ENCODE assay signal across 20 cellular contexts in the genomic region with DNA sequence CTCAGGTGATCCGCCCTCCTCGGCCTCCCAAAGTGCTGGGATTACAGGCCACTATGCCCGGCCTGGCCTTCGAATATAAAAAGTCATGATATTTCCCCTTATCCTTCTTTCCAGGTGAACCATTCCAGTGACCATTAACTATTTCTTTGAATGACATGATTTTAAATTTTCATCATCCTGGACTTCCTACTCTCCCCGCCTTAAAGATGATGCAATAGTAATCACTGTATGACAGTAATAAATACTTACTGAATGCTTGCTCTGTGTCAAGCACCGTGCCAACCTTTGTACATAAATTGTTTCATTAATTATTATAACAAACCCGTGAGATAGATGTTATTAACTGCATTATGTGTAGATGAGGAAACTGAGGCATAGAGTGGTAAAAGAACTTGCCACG. TPM values are rescaled to one million over a fixed set of nuclear protein-coding genes. Genes with fewer than 3 reads are reported as not detected.
A peak's percentile ranks its signal among the peaks of the same experiment; 100 is the strongest.
DNase-seq lines count a peak whose midpoint lies in the region; ATAC-seq, FAIRE-seq and TF ChIP-seq lines count a peak whose summit lies in the region.
"Had no signal": no experiment of that assay in that cellular context is flagged by ENCODE, and none has a peak within 500 bp of the region (broad histone marks: within the 10 kb centered on the region; RNA-seq: fewer than 3 reads in every experiment).

No MANE protein-coding gene starts in this region.

- H3K4me2 ChIP-seq in HepG2 (ENCODE audit: low read depth, low read length) = no peak overlapping the region

- TF ChIP-seq EP300 in HepG2 (IDR thresholded peaks at IDR 0.05; ENCODE audit: low read depth in 2 of 2, low read length in 2 of 2) = no peak
- no peak for TF ChIP-seq EP300 in HepG2 (CRISPR knock-in tag; IDR thresholded peaks at IDR 0.05; ENCODE audit: borderline replicate concordance)

- DNase-seq in HepG2 (ENCODE audit: low spot score) = no peak
- DNase-seq in right lobe of liver = no peak
- DNase-seq in SK-N-MC (ENCODE audit: low read depth, low spot score) = no peak
- peak; percentile 16 for DNase-seq in epithelial cell of esophagus (ENCODE audit: low read depth)
- DNase-seq in cerebellum (ENCODE audit: low spot score) = no peak
- DNase-seq in stimulated activated CD4-positive, alpha-beta T cell treated with anti-CD3 and anti-CD28 coated beads, Interleukin-2, amount 100 ng/mL, for 24 hours = no peak
- DNase-seq in ecto neural progenitor cell (ENCODE audit: low spot score) = no peak
- DNase-seq: ACHN; BE2C; C1 segment of cervical spinal cord; CD8-positive, alpha-beta memory T cell; COR-L47; DMS 273 treated with DMSO at 0.1 percent for 48 hours; DMS53; DND-41; EL; HCEC 1CT had no signal

- TF ChIP-seq CTCF in HepG2 (CRISPR knock-in tag; IDR thresholded peaks at IDR 0.05) (no peak), right lobe of liver (IDR thresholded peaks at IDR 0.05) (no peak), epithelial cell of esophagus (IDR thresholded peaks at IDR 0.05; ENCODE audit: insufficient read depth, low read depth, low read length, missing control alignments) (no peak)

- H3K4me3 ChIP-seq in HepG2 (replicated peaks in 1 of 3; ENCODE audit: insufficient read depth in 1 of 3, low read depth in 2 of 3, low read length in 3 of 3) (no peak overlapping the region), right lobe of liver (no peak overlapping the region), SK-N-MC (no peak overlapping the region), epithelial cell of esophagus (ENCODE audit: low read length) (no peak overlapping the region)
- H3K4me3 ChIP-seq: GM12878 had no signal

- no peak overlapping the region for H2AFZ ChIP-seq in HepG2 (ENCODE audit: low read length)

- H3K27me3 ChIP-seq in HepG2 (ENCODE audit: control insufficient read depth in 1 of 2, insufficient read depth in 2 of 2, low read length in 2 of 2) (peaks cover 0 to 3% of the 10 kb centered on the region in 2 experiments; a peak in 2 of 5 replicates), right lobe of liver (no peaks in the 10 kb centered on the region)
- H3K27me3 ChIP-seq: BE2C had no signal

- TF ChIP-seq POLR2A in HepG2 (IDR thresholded peaks at IDR 0.05; ENCODE audit: insufficient read depth in 1 of 2, low read depth in 2 of 2, low read length in 2 of 2) (no peak), right lobe of liver (IDR thresholded peaks at IDR 0.05) (no peak)

- intact Hi-C loops in HepG2 (cut with micrococcal nuclease; ENCODE audit: unreplicated experiment) = no loop called here
- intact Hi-C loops in right lobe of liver (cut with DNase I) = no loop called here

- no peak for TF ChIP-seq RAD21 in HepG2 (CRISPR knock-in tag; IDR thresholded peaks at IDR 0.05)

- in situ Hi-C loops in HepG2 (cut with HindIII; ENCODE audit: extremely low pct_ligation_motif_present, low pct_unique_long_range_greater_than_20kb) = no loop called here

- H3K4me1 ChIP-seq in HepG2 (ENCODE audit: insufficient read depth, low read length) (no peaks in the 10 kb centered on the region), right lobe of liver (no peaks in the 10 kb centered on the region)
- H3K4me1 ChIP-seq: BE2C had no signal

- H3K27ac ChIP-seq in HepG2 (ENCODE audit: extremely low read length, insufficient read depth, low read length) (no peak overlapping the region), right lobe of liver (no peak overlapping the region), SK-N-MC (peak overlapping the region; percentile 65)

- H4K20me1 ChIP-seq in HepG2 (ENCODE audit: insufficient read depth, low read length) = no peaks in the 10 kb centered on the region

- H3K36me3 ChIP-seq in HepG2 (replicated peaks in 1 of 2; ENCODE audit: control insufficient read depth in 1 of 2, insufficient read depth in 2 of 2, low read length in 2 of 2) (no peaks in the 10 kb centered on the region), right lobe of liver (no peaks in the 10 kb centered on the region), SK-N-MC (ENCODE audit: insufficient read depth, low read length) (peaks cover 11% of the 10 kb centered on the region; the same call in 1 of the 2 replicates)
- H3K36me3 ChIP-seq: BE2C had no signal

- no peak for FAIRE-seq in HepG2 (lab: Jason Lieb, UNC)
- FAIRE-seq: GM12878, H54, HTR-8/SVneo had no signal

- no peaks in the 10 kb centered on the region for H3K9me3 ChIP-seq in HepG2 (ENCODE audit: low read length)
- no peaks in the 10 kb centered on the region for H3K9me3 ChIP-seq in right lobe of liver
- H3K9me3 ChIP-seq in SK-N-MC (ENCODE audit: low read depth, low read length) = peaks cover 7% of the 10 kb centered on the region; the same call in 1 of the 2 replicates
- H3K9me3 ChIP-seq: BE2C had no signal

- CTCF ChIA-PET in HepG2 (lab: Yijun Ruan, JAX; ENCODE audit: low intra/inter-chr PET ratio, low total read pairs) = no interaction called here

- BruUV-seq in HepG2 (replicated peaks; lab: Mats Ljungman, UMichigan) = no TSS peak

- POLR2A ChIA-PET in HepG2 (lab: Yijun Ruan, JAX) = no interaction called here

- no peaks in the 10 kb centered on the region for H3K79me2 ChIP-seq in HepG2 (ENCODE audit: insufficient read depth, low read length)

- 52% methylated on average over 8 of the region's 8 CpGs for WGBS in HepG2 (ENCODE audit: low lambda C conversion rate)
- WGBS in right lobe of liver (ENCODE audit: insufficient coverage, low coverage, low lambda C conversion rate, missing lambda C conversion rate) = 82% methylated on average over 6 of the region's 8 CpGs

- H3K9ac ChIP-seq in HepG2 (ENCODE audit: insufficient read depth, low read depth, low read length) (no peak overlapping the region), SK-N-MC (ENCODE audit: insufficient read length) (no peak overlapping the region)

- ATAC-seq in HepG2 = no peak
- no peak for ATAC-seq in right lobe of liver

TF ChIP-seq in HepG2, 621 proteins besides CTCF, POLR2A, EP300 and RAD21 (continues in another document):
- TF ChIP-seq, protein P1, sequence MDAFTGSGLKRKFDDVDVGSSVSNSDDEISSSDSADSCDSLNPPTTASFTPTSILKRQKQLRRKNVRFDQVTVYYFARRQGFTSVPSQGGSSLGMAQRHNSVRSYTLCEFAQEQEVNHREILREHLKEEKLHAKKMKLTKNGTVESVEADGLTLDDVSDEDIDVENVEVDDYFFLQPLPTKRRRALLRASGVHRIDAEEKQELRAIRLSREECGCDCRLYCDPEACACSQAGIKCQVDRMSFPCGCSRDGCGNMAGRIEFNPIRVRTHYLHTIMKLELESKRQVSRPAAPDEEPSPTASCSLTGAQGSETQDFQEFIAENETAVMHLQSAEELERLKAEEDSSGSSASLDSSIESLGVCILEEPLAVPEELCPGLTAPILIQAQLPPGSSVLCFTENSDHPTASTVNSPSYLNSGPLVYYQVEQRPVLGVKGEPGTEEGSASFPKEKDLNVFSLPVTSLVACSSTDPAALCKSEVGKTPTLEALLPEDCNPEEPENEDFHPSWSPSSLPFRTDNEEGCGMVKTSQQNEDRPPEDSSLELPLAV (CRISPR knock-in tag; conservative IDR thresholded peaks at IDR 0.05; ENCODE audit: low read depth) = no peak
- TF ChIP-seq ZNF83 (CRISPR knock-in tag; IDR thresholded peaks at IDR 0.05; ENCODE audit: borderline replicate concordance) (no peak), RBAK (CRISPR knock-in tag; IDR thresholded peaks at IDR 0.05) (no peak), HOXA3 (CRISPR knock-in tag; IDR thresholded peaks at IDR 0.05) (no peak)
- TF ChIP-seq, protein P2, sequence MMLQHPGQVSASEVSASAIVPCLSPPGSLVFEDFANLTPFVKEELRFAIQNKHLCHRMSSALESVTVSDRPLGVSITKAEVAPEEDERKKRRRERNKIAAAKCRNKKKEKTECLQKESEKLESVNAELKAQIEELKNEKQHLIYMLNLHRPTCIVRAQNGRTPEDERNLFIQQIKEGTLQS (CRISPR knock-in tag; IDR thresholded peaks at IDR 0.05) = no peak
- TF ChIP-seq, protein P3, sequence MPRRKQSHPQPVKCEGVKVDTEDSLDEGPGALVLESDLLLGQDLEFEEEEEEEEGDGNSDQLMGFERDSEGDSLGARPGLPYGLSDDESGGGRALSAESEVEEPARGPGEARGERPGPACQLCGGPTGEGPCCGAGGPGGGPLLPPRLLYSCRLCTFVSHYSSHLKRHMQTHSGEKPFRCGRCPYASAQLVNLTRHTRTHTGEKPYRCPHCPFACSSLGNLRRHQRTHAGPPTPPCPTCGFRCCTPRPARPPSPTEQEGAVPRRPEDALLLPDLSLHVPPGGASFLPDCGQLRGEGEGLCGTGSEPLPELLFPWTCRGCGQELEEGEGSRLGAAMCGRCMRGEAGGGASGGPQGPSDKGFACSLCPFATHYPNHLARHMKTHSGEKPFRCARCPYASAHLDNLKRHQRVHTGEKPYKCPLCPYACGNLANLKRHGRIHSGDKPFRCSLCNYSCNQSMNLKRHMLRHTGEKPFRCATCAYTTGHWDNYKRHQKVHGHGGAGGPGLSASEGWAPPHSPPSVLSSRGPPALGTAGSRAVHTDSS (CRISPR knock-in tag; conservative IDR thresholded peaks at IDR 0.05) = no peak

RNA-seq across cellular contexts. Expression of a gene that starts 19.9 kb away (rescaled TPM):
- total RNA-seq in HepG2 (2016; rRNA removed; fragmentation: Illumina TruSeq; extraction: Trizol) = 210 and 280 TPM in 2 replicates
- 60.3 and 83.4 TPM in 2 replicates for total RNA-seq in HepG2 (2016; cell fraction: cytosol; rRNA removed; fragmentation: Illumina TruSeq; extraction: Trizol; ENCODE audit: low read depth)
- 183 and 291 TPM in 2 replicates for total RNA-seq in HepG2 (2016; cell fraction: insoluble cytoplasmic fraction; rRNA removed; fragmentation: Illumina TruSeq; extraction: Trizol)
- 133 and 176 TPM in 2 replicates for total RNA-seq in HepG2 (2016; cell fraction: membrane; rRNA removed; fragmentation: Illumina TruSeq; extraction: Trizol)
- 383 and 432 TPM in 2 replicates for total RNA-seq in HepG2 (2016; cell fraction: nucleus; rRNA removed; fragmentation: Illumina TruSeq; extraction: Trizol)
- 627 and 705 TPM in 2 replicates for polyA plus RNA-seq in HepG2 (2011; rRNA removed)
- polyA plus RNA-seq in HepG2 (2011; cell fraction: cytosol; rRNA removed) = 735 and 774 TPM in 2 replicates
- 313 and 327 TPM in 2 replicates for polyA plus RNA-seq in HepG2 (2011; cell fraction: nucleus; rRNA removed)
- 467 and 657 TPM in 2 replicates for polyA plus RNA-seq in HepG2 (2012)
- 69.6 and 84.9 TPM in 2 replicates for polyA plus RNA-seq in HepG2 (2016; cell fraction: cytosol; fragmentation: Illumina TruSeq; extraction: Trizol; ENCODE audit: low read depth)
- polyA plus RNA-seq in HepG2 (2016; cell fraction: insoluble cytoplasmic fraction; fragmentation: Illumina TruSeq; extraction: Trizol; ENCODE audit: low read depth) = 219 and 228 TPM in 2 replicates
- 106 and 149 TPM in 2 replicates for polyA plus RNA-seq in HepG2 (2016; cell fraction: membrane; fragmentation: Illumina TruSeq; extraction: Trizol; ENCODE audit: low read depth)
- 515 and 526 TPM in 2 replicates for polyA plus RNA-seq in HepG2 (2016; cell fraction: nucleus; fragmentation: Illumina TruSeq; extraction: Trizol; ENCODE audit: insufficient read depth, low read depth)
- 367 and 928 TPM in 2 replicates for polyA minus RNA-seq in HepG2 (2011; rRNA and poly(A)+ RNA removed; ENCODE audit: low replicate concordance)
- 438 and 487 TPM in 2 replicates for polyA minus RNA-seq in HepG2 (2011; cell fraction: cytosol; rRNA and poly(A)+ RNA removed)
- polyA minus RNA-seq in HepG2 (2011; cell fraction: nucleus; rRNA and poly(A)+ RNA removed) = 356 and 442 TPM in 2 replicates
- 100 to 1,000 TPM in 5 of 6 experiments, 10 to 100 TPM in 1; 83.6 to 153 (median 121) TPM for total RNA-seq in right lobe of liver
- total RNA-seq in cerebellum = 69.9 TPM
